Comparison of ENCODE assay signal across 8 cellular contexts in genomic region chr12:90854136-90854689, GRCh38.
DNase-seq lines count a peak whose midpoint lies in the region; ATAC-seq, FAIRE-seq and TF ChIP-seq lines count a peak whose summit lies in the region.

No MANE protein-coding gene starts in this region.

- H2AFZ ChIP-seq in parathyroid adenoma = no peak overlapping the region

- H3K4me1 Mint-ChIP-seq in activated CD4-positive, alpha-beta T cell treated with anti-CD3 and anti-CD28 coated beads, Interleukin-2, amount 10 ng/mL, durations not matched to agents 24 days and 14 days = no peaks in the 10 kb centered on the region

- no peaks in the 10 kb centered on the region for H3K36me3 ChIP-seq in parathyroid adenoma (ENCODE audit: control insufficient read depth, insufficient read depth, low read length)

- H3K4me1 ChIP-seq in parathyroid adenoma = no peaks in the 10 kb centered on the region

- H3K27ac ChIP-seq in RWPE1 = no peak overlapping the region
- no peak overlapping the region for H3K27ac ChIP-seq in parathyroid adenoma

- H3K79me2 ChIP-seq in parathyroid adenoma = no peaks in the 10 kb centered on the region

- no peaks in the 10 kb centered on the region for H3K27me3 Mint-ChIP-seq in activated CD4-positive, alpha-beta T cell treated with anti-CD3 and anti-CD28 coated beads, Interleukin-2, amount 10 ng/mL, durations not matched to agents 24 days and 14 days

- H3K9me3 Mint-ChIP-seq in activated CD4-positive, alpha-beta T cell treated with anti-CD3 and anti-CD28 coated beads, Interleukin-2, amount 10 ng/mL, durations not matched to agents 24 days and 14 days = no peaks in the 10 kb centered on the region

- peak; percentile 59 for DNase-seq in activated CD4-positive, alpha-beta T cell treated with anti-CD3 and anti-CD28 coated beads, Interleukin-2, amount 10 ng/mL, durations not matched to agents 24 days and 14 days
- no peak for DNase-seq in activated CD4-positive, alpha-beta T cell treated with anti-CD3 and anti-CD28 coated beads, Interleukin-2, amount 50 U/mL, for 48 hours
- DNase-seq in HTR-8/SVneo (ENCODE audit: insufficient read length, low spot score) (peak; percentile 30), RWPE1 (ENCODE audit: low spot score) (peak; percentile 25), fibroblast of mammary gland (ENCODE audit: low read depth) (peak; percentile 68)

- H3K4me3 Mint-ChIP-seq in activated CD4-positive, alpha-beta T cell treated with anti-CD3 and anti-CD28 coated beads, Interleukin-2, amount 10 ng/mL, durations not matched to agents 24 days and 14 days = no peak overlapping the region

- no peak overlapping the region for H3K4me2 ChIP-seq in parathyroid adenoma (ENCODE audit: low read length)

- no peak overlapping the region for H3K27ac Mint-ChIP-seq in activated CD4-positive, alpha-beta T cell treated with anti-CD3 and anti-CD28 coated beads, Interleukin-2, amount 10 ng/mL, durations not matched to agents 24 days and 14 days

- H3K27me3 ChIP-seq in parathyroid adenoma (ENCODE audit: control insufficient read depth, insufficient read depth, low read length) = no peaks in the 10 kb centered on the region

- peak; percentile 60 for ATAC-seq in GM21447 (IDR thresholded peaks at IDR 0.05; ENCODE audit: unreplicated experiment)
- no peak for ATAC-seq in HG03045 (IDR thresholded peaks at IDR 0.05; ENCODE audit: unreplicated experiment)

- no peak overlapping the region for H3K9ac ChIP-seq in parathyroid adenoma

- POLR2A ChIA-PET in RWPE1 (lab: Yijun Ruan, JAX; ENCODE audit: low non-redundant PET) = no interaction called here

- no peak for FAIRE-seq in HTR-8/SVneo (lab: Jason Lieb, UNC)

- TF ChIP-seq CTCF in RWPE1 (conservative IDR thresholded peaks at IDR 0.05; ENCODE audit: low read depth) = peak; percentile 82
- TF ChIP-seq CTCF in fibroblast of mammary gland (conservative IDR thresholded peaks at IDR 0.05; ENCODE audit: control insufficient read depth, insufficient read depth, low read depth, low read length) = peak; percentile 91
- TF ChIP-seq CTCF in parathyroid adenoma (IDR thresholded peaks at IDR 0.05) = peak; percentile 53

- CTCF ChIA-PET in RWPE1 (lab: Yijun Ruan, JAX) = interaction anchor here (0.6 to 1.3 kb wide), 13 partner anchors 9 to 754 kb away, joined by 3 to 8 read pairs (median 4); no protein-coding TSS in a partner anchor

- no peaks in the 10 kb centered on the region for H3K36me3 Mint-ChIP-seq in activated CD4-positive, alpha-beta T cell treated with anti-CD3 and anti-CD28 coated beads, Interleukin-2, amount 10 ng/mL, durations not matched to agents 24 days and 14 days (ENCODE audit: low read depth)

- H3K4me3 ChIP-seq in fibroblast of mammary gland (ENCODE audit: control insufficient read depth, low read depth, low read length) (no peak overlapping the region), parathyroid adenoma (ENCODE audit: low read depth, low read length) (no peak overlapping the region)

- intact Hi-C loops in activated CD4-positive, alpha-beta T cell treated with anti-CD3 and anti-CD28 coated beads, Interleukin-2, amount 10 ng/mL, durations not matched to agents 24 days and 14 days (cut with micrococcal nuclease) = loop anchor here (2.0 kb wide), 1 partner anchor 1311 kb away; no protein-coding TSS in a partner anchor

- no peaks in the 10 kb centered on the region for H3K9me3 ChIP-seq in parathyroid adenoma (ENCODE audit: control insufficient read depth, low read length)

Comparison
In these comparisons a context has a peak if more than half of its experiments do, and no peak if none do; other contexts are left out.
1. DNase-seq: peak in activated CD4-positive, alpha-beta T cell treated with anti-CD3 and anti-CD28 coated beads, Interleukin-2, amount 10 ng/mL, durations not matched to agents 24 days and 14 days (single experiment), HTR-8/SVneo (single experiment), RWPE1 (single experiment) and fibroblast of mammary gland (single experiment); none in activated CD4-positive, alpha-beta T cell treated with anti-CD3 and anti-CD28 coated beads, Interleukin-2, amount 50 U/mL, for 48 hours (0 of 2).
2. Peak in every context shown above with its lines, with median percentiles within 50 percentile points of each other: CTCF ChIP-seq.